ENCODE assay signal across 15 cellular contexts in genomic region chr3:155184027-155184426, GRCh38.
A peak's percentile ranks its signal among the peaks of the same experiment; 100 is the strongest.
DNase-seq lines count a peak whose midpoint lies in the region; ATAC-seq, FAIRE-seq and TF ChIP-seq lines count a peak whose summit lies in the region.
"Had no signal": no experiment of that assay in that cellular context is flagged by ENCODE, and none has a peak within 500 bp of the region (broad histone marks: within the 10 kb centered on the region; RNA-seq: fewer than 3 reads in every experiment).

No MANE protein-coding gene starts in this region.

- no peak overlapping the region for H3K4me2 ChIP-seq in GM12878 (ENCODE audit: control insufficient read depth, insufficient read depth)

- no peak overlapping the region for H3K9ac ChIP-seq in GM12878 (ENCODE audit: control insufficient read depth, insufficient read depth, low read length)

- TF ChIP-seq EP300 in GM12878 (IDR thresholded peaks at IDR 0.05; ENCODE audit: borderline replicate concordance in 1 of 2, control insufficient read depth in 1 of 2, low read depth in 2 of 2, low read length in 2 of 2), result no peak

- no peaks in the 10 kb centered on the region for H4K20me1 ChIP-seq in GM12878 (ENCODE audit: control insufficient read depth, insufficient read depth)

- POLR2A ChIA-PET in GM12878 (lab: Charles Lee), result no interaction called here

- intact Hi-C loops in GM12878 (cut with micrococcal nuclease; ENCODE audit: unreplicated experiment) (no loop called here), left lung (cut with DNase I) (no loop called here), gastrocnemius medialis (cut with DNase I; ENCODE audit: low total_unique reads) (loop anchor here (5.0 to 10.0 kb wide), 2 partner anchors 138 to 229 kb away; no protein-coding TSS in a partner anchor)

- DNase-seq in GM12865 (ENCODE audit: low read depth) (peak; percentile 6), GM20000 (ENCODE audit: low spot score) (peak; percentile 6), GM12878 (ENCODE audit: low read depth, low spot score) (no peak), left lung (no peak), gastrocnemius medialis (no peak), DMS53 treated with DMSO at 0.1 percent for 48 hours (lab: John Stamatoyannopoulos, UW; ENCODE audit: unreplicated experiment) (no peak)
- DNase-seq in stimulated activated naive CD8-positive, alpha-beta T cell treated with anti-CD3 and anti-CD28 coated beads, Interleukin-15, Interleukin-2, amounts not matched to agents 100 U/mL and 50 U/mL, for 24 hours, result no peak
- DNase-seq: activated CD4-positive, alpha-beta T cell treated with anti-CD3 and anti-CD28 coated beads, Interleukin-2, amount 50 U/mL, for 48 hours; activated effector memory CD4-positive, alpha-beta T cell treated with Interleukin-2 at 50 U/mL for 16 hours; dermis blood vessel endothelial cell; MG63; Peyer's patch had no signal

- no peak for FAIRE-seq in GM12878 (lab: Jason Lieb, UNC)

- TF ChIP-seq POLR2A in GM12878 (IDR thresholded peaks at IDR 0.05; ENCODE audit: low read depth, low read length) (no peak), gastrocnemius medialis (IDR thresholded peaks at IDR 0.05) (no peak)

- TF ChIP-seq CTCF in GM12865 (IDR thresholded peaks at IDR 0.05; ENCODE audit: insufficient read depth, low read depth, low read length, missing control alignments) (no peak), GM20000 (IDR thresholded peaks at IDR 0.05; ENCODE audit: extremely low read depth, missing control alignments) (no peak), GM12878 (IDR thresholded peaks at IDR 0.05 in 2 of 3, conservative IDR thresholded peaks at IDR 0.05 in 1 of 3; ENCODE audit: control insufficient read depth in 2 of 3, extremely low read depth in 1 of 3, insufficient read depth in 1 of 3, low read depth in 3 of 3, low read length in 3 of 3) (no peak), left lung (IDR thresholded peaks at IDR 0.05) (no peak), gastrocnemius medialis (IDR thresholded peaks at IDR 0.05 in 4 of 5, conservative IDR thresholded peaks at IDR 0.05 in 1 of 5) (no peak)

- RAD21 ChIA-PET in GM12878 (lab: Charles Lee; ENCODE audit: unreplicated experiment), result no interaction called here

- H3K27me3 ChIP-seq in GM12878 (replicated peaks in 1 of 2; ENCODE audit: control insufficient read depth in 2 of 2, insufficient read depth in 2 of 2, low read length in 1 of 2) (no peaks in the 10 kb centered on the region), left lung (no peaks in the 10 kb centered on the region), gastrocnemius medialis (no peaks in the 10 kb centered on the region)
- H3K27me3 ChIP-seq: ascending aorta, MG63, Peyer's patch had no signal

- no peak overlapping the region for H3K4me3 ChIP-seq in GM12865 (ENCODE audit: low read depth, low read length)
- no peak overlapping the region for H3K4me3 ChIP-seq in GM12878
- no peak overlapping the region for H3K4me3 ChIP-seq in left lung
- no peak overlapping the region for H3K4me3 ChIP-seq in gastrocnemius medialis
- H3K4me3 ChIP-seq: ascending aorta, MG63, Peyer's patch, skin epidermis had no signal

- H3K36me3 ChIP-seq in GM12878 (ENCODE audit: control insufficient read depth in 2 of 2, insufficient read depth in 2 of 2, low read length in 1 of 2), result no peaks in the 10 kb centered on the region
- no peaks in the 10 kb centered on the region for H3K36me3 ChIP-seq in left lung
- H3K36me3 ChIP-seq in gastrocnemius medialis, result no peaks in the 10 kb centered on the region
- H3K36me3 ChIP-seq: ascending aorta, MG63, Peyer's patch had no signal

- WGBS in GM12878 (ENCODE audit: insufficient coverage, insufficient replicate concordance, low lambda C conversion rate, missing lambda C conversion rate), result 0% methylated on average over 1 of the region's 1 CpG

- H2AFZ ChIP-seq in GM12878 (ENCODE audit: control insufficient read depth, low read depth, low read length), result no peak overlapping the region

- TF ChIP-seq RAD21 in GM12878 (IDR thresholded peaks at IDR 0.05; ENCODE audit: insufficient read depth, low read depth, low read length), result no peak

- no peaks in the 10 kb centered on the region for H3K79me2 ChIP-seq in GM12878 (ENCODE audit: control insufficient read depth, insufficient read depth, low read length)

- H3K27ac ChIP-seq in GM12878 (ENCODE audit: control insufficient read depth, insufficient read depth), result no peak overlapping the region
- no peak overlapping the region for H3K27ac ChIP-seq in left lung
- peak overlapping the region in 1 of 4 donors; percentile 9 for H3K27ac ChIP-seq in gastrocnemius medialis
- H3K27ac ChIP-seq: ascending aorta, Peyer's patch had no signal

- no TSS peak for BruUV-seq in GM12878 (replicated peaks; lab: Mats Ljungman, UMichigan)

- SMC1A ChIA-PET in GM12878 (lab: Charles Lee; ENCODE audit: uncharacterized antibody, unreplicated experiment), result no interaction called here

- ATAC-seq in HG03432 (IDR thresholded peaks at IDR 0.05; ENCODE audit: unreplicated experiment) (peak; percentile 80), GM12878 (peak; percentile 45; the same call in 1 of the 3 replicates), left lung (no peak), gastrocnemius medialis (no peak)
- no peak for ATAC-seq in stimulated activated naive CD8-positive, alpha-beta T cell treated with anti-CD3 and anti-CD28 coated beads, Interleukin-15, Interleukin-2, amounts not matched to agents 100 U/mL and 50 U/mL, for 24 hours

- H3K9me3 ChIP-seq in GM12878 (replicated peaks; ENCODE audit: control insufficient read depth, insufficient read depth, low read length) (no peaks in the 10 kb centered on the region), left lung (no peaks in the 10 kb centered on the region), gastrocnemius medialis (no peaks in the 10 kb centered on the region)
- H3K9me3 ChIP-seq: ascending aorta, MG63, Peyer's patch had no signal

- in situ Hi-C loops in GM12878 (cut with MboI) (no loop called here), gastrocnemius medialis (cut with MboI; ENCODE audit: low sequenced_read_pairs in 4 of 4) (no loop called here)

- CTCF ChIA-PET in GM12878 (lab: Yijun Ruan, JAX), result no interaction called here

- H3K4me1 ChIP-seq in GM12878 (ENCODE audit: control insufficient read depth, insufficient read depth, low read length) (no peaks in the 10 kb centered on the region), left lung (no peaks in the 10 kb centered on the region), gastrocnemius medialis (peaks cover 11 to 55% of the 10 kb centered on the region in 2 donors)
- H3K4me1 ChIP-seq: ascending aorta, Peyer's patch had no signal

TF ChIP-seq in GM12878, 131 proteins besides CTCF, POLR2A, EP300 and RAD21:
- TF ChIP-seq MEF2A (IDR thresholded peaks at IDR 0.05; ENCODE audit: insufficient read depth, low read depth, low read length), result no peak
- no peak for TF ChIP-seq TCF3 (IDR thresholded peaks at IDR 0.05; ENCODE audit: borderline replicate concordance, insufficient read depth, low read depth, low read length)
- TF ChIP-seq POLR2AphosphoS5 (IDR thresholded peaks at IDR 0.05; ENCODE audit: low read length), result no peak
- TF ChIP-seq LARP7 (IDR thresholded peaks at IDR 0.05), result no peak
- TF ChIP-seq ZBTB4 (CRISPR knock-in tag; IDR thresholded peaks at IDR 0.05), result no peak
- TF ChIP-seq FOXK2 (IDR thresholded peaks at IDR 0.05), result no peak
- no peak for TF ChIP-seq ZNF24 (IDR thresholded peaks at IDR 0.05)
- TF ChIP-seq TARDBP (IDR thresholded peaks at IDR 0.05; ENCODE audit: borderline replicate concordance), result no peak
- no peak for TF ChIP-seq YBX1 (IDR thresholded peaks at IDR 0.05)
- TF ChIP-seq HCFC1 (IDR thresholded peaks at IDR 0.05; ENCODE audit: low read length), result no peak
- no peak for TF ChIP-seq GATAD2B (conservative IDR thresholded peaks at IDR 0.05; ENCODE audit: low read depth)
- TF ChIP-seq NR2C2 (IDR thresholded peaks at IDR 0.05; ENCODE audit: borderline replicate concordance, control insufficient read depth, insufficient read length, low read depth), result no peak
- no peak for TF ChIP-seq SMC3 (IDR thresholded peaks at IDR 0.05; ENCODE audit: borderline replicate concordance, low read length)
TF ChIP-seq in GM12878: peak in this region for 0.

Comparison
In these comparisons a context has a peak if more than half of its experiments do, and no peak if none do; other contexts are left out.
1. DNase-seq: peak in GM12865 (single experiment) and GM20000 (single experiment); none in GM12878 (single experiment), left lung (0 of 2), gastrocnemius medialis (0 of 2), DMS53 treated with DMSO at 0.1 percent for 48 hours (single experiment) and stimulated activated naive CD8-positive, alpha-beta T cell treated with anti-CD3 and anti-CD28 coated beads, Interleukin-15, Interleukin-2, amounts not matched to agents 100 U/mL and 50 U/mL, for 24 hours (single experiment).
2. ATAC-seq: peak in HG03432 (single experiment) and GM12878 (single experiment); none in left lung (single experiment), gastrocnemius medialis (0 of 2) and stimulated activated naive CD8-positive, alpha-beta T cell treated with anti-CD3 and anti-CD28 coated beads, Interleukin-15, Interleukin-2, amounts not matched to agents 100 U/mL and 50 U/mL, for 24 hours (single experiment).